14 cellular contexts compared by ENCODE assay signal in genomic region chr16:2277466-2278271, GRCh38. TPM values are rescaled to one million over a fixed set of nuclear protein-coding genes. Genes with fewer than 3 reads are reported as not detected.
DNase-seq lines count a peak whose midpoint lies in the region; ATAC-seq and TF ChIP-seq lines count a peak whose summit lies in the region.
"Had no signal": no experiment of that assay in that cellular context is flagged by ENCODE, and none has a peak within 500 bp of the region (broad histone marks: within the 10 kb centered on the region; RNA-seq: fewer than 3 reads in every experiment).

No MANE protein-coding gene starts in this region.

- no peaks in the 10 kb centered on the region for H3K9me3 ChIP-seq in ascending aorta

- no peaks in the 10 kb centered on the region for H3K27me3 Mint-ChIP-seq in natural killer cell treated with Interleukin-12 subunit alpha and Interleukin-12 subunit beta and Interleukin-15 and Interleukin-18, amount 100 ng/mL, for 72 hours
- no peaks in the 10 kb centered on the region for H3K27me3 Mint-ChIP-seq in natural killer cell (ENCODE audit: low read depth in 2 of 2)
- no peaks in the 10 kb centered on the region for H3K27me3 Mint-ChIP-seq in chondrocyte (ENCODE audit: low read depth)
- no peaks in the 10 kb centered on the region for H3K27me3 Mint-ChIP-seq in neural crest cell (ENCODE audit: low read depth)

- no peaks in the 10 kb centered on the region for H3K36me3 Mint-ChIP-seq in natural killer cell treated with Interleukin-12 subunit alpha and Interleukin-12 subunit beta and Interleukin-15 and Interleukin-18, amount 100 ng/mL, for 72 hours
- H3K36me3 Mint-ChIP-seq in natural killer cell (no peaks in the 10 kb centered on the region), chondrocyte (ENCODE audit: low read depth) (peaks cover 11% of the 10 kb centered on the region), neural crest cell (ENCODE audit: low read depth) (no peaks in the 10 kb centered on the region)
- H3K36me3 Mint-ChIP-seq: CD8-positive, alpha-beta T cell had no signal

- H3K36me3 ChIP-seq in ascending aorta: peaks cover 0 to 42% of the 10 kb centered on the region in 2 donors

- TF ChIP-seq CTCF in natural killer cell (IDR thresholded peaks at IDR 0.05) (no peak), chondrocyte (IDR thresholded peaks at IDR 0.05) (no peak), neural crest cell (conservative IDR thresholded peaks at IDR 0.05) (no peak), dorsolateral prefrontal cortex (IDR thresholded peaks at IDR 0.05 in 54 of 56, conservative IDR thresholded peaks at IDR 0.05 in 2 of 56; ENCODE audit: low read depth in 1 of 56, partially characterized antibody in 56 of 56) (no peak), ascending aorta (IDR thresholded peaks at IDR 0.05) (no peak)

- H3K27ac ChIP-seq in dorsolateral prefrontal cortex (peak overlapping the region in 18 of 59 donors; percentile 1 to 80 (median 54)), ascending aorta (no peak overlapping the region)

- no peaks in the 10 kb centered on the region for H3K9me3 Mint-ChIP-seq in natural killer cell treated with Interleukin-12 subunit alpha and Interleukin-12 subunit beta and Interleukin-15 and Interleukin-18, amount 100 ng/mL, for 72 hours
- H3K9me3 Mint-ChIP-seq in natural killer cell (no peaks in the 10 kb centered on the region), chondrocyte (ENCODE audit: low read depth) (no peaks in the 10 kb centered on the region), neural crest cell (no peaks in the 10 kb centered on the region)
- H3K9me3 Mint-ChIP-seq: CD14-positive monocyte; CD8-positive, alpha-beta T cell had no signal

- no peak for ATAC-seq in natural killer cell treated with Interleukin-12 subunit alpha and Interleukin-12 subunit beta and Interleukin-15 and Interleukin-18, amount 100 ng/mL, for 72 hours
- ATAC-seq in natural killer cell (no peak), HG03025 (IDR thresholded peaks at IDR 0.05; ENCODE audit: low FRiP score, unreplicated experiment) (no peak)
- ATAC-seq: CD8-positive, alpha-beta T cell had no signal

- peak; percentile 51 for DNase-seq in natural killer cell treated with Interleukin-12 subunit alpha and Interleukin-12 subunit beta and Interleukin-15 and Interleukin-18, amount 100 ng/mL, for 72 hours (ENCODE audit: low spot score)
- DNase-seq in natural killer cell: no peak
- DNase-seq in chondrocyte (ENCODE audit: low spot score): peak; percentile 85
- DNase-seq in neural crest cell (ENCODE audit: low read depth, low spot score): no peak
- DNase-seq in dorsolateral prefrontal cortex: no peak
- DNase-seq in ascending aorta (ENCODE audit: low spot score in 2 of 2): no peak
- DNase-seq: CD8-positive, alpha-beta T cell; COR-L47; DND-41; GDM1; HCEC 1CT; IMR-90 had no signal

- H3K4me3 Mint-ChIP-seq in natural killer cell treated with Interleukin-12 subunit alpha and Interleukin-12 subunit beta and Interleukin-15 and Interleukin-18, amount 100 ng/mL, for 72 hours: no peak overlapping the region
- no peak overlapping the region for H3K4me3 Mint-ChIP-seq in natural killer cell
- H3K4me3 Mint-ChIP-seq in chondrocyte (ENCODE audit: unreplicated experiment): no peak overlapping the region
- peak overlapping the region; percentile 23 for H3K4me3 Mint-ChIP-seq in neural crest cell
- H3K4me3 Mint-ChIP-seq: CD8-positive, alpha-beta T cell had no signal

- intact Hi-C loops in natural killer cell (cut with micrococcal nuclease) (no loop called here), dorsolateral prefrontal cortex (cut with DNase I) (no loop called here), ascending aorta (cut with DNase I) (loop anchor here (10.0 kb wide), 1 partner anchor 57 kb away; no protein-coding TSS in a partner anchor)

- no peaks in the 10 kb centered on the region for H3K4me1 Mint-ChIP-seq in natural killer cell treated with Interleukin-12 subunit alpha and Interleukin-12 subunit beta and Interleukin-15 and Interleukin-18, amount 100 ng/mL, for 72 hours (ENCODE audit: low read depth in 2 of 2)
- H3K4me1 Mint-ChIP-seq in natural killer cell (no peaks in the 10 kb centered on the region), chondrocyte (ENCODE audit: low read depth) (peaks cover 2% of the 10 kb centered on the region), neural crest cell (no peaks in the 10 kb centered on the region)

- H3K27me3 ChIP-seq in dorsolateral prefrontal cortex (no peaks in the 10 kb centered on the region), ascending aorta (no peaks in the 10 kb centered on the region)

- H3K4me1 ChIP-seq in ascending aorta: no peaks in the 10 kb centered on the region

- H3K27ac Mint-ChIP-seq in natural killer cell treated with Interleukin-12 subunit alpha and Interleukin-12 subunit beta and Interleukin-15 and Interleukin-18, amount 100 ng/mL, for 72 hours: no peak overlapping the region
- H3K27ac Mint-ChIP-seq in natural killer cell: no peak overlapping the region
- H3K27ac Mint-ChIP-seq in chondrocyte (ENCODE audit: unreplicated experiment): no peak overlapping the region
- H3K27ac Mint-ChIP-seq in neural crest cell (ENCODE audit: unreplicated experiment): no peak overlapping the region
- H3K27ac Mint-ChIP-seq: CD14-positive monocyte; CD8-positive, alpha-beta T cell had no signal

- H3K4me3 ChIP-seq in dorsolateral prefrontal cortex (no peak overlapping the region), ascending aorta (no peak overlapping the region)

RNA-seq across cellular contexts. Expression of gene RNPS1, which starts 9.7 kb away (rescaled TPM):
- 100 to 1,000 TPM; 256 to 334 TPM for total RNA-seq in natural killer cell treated with Interleukin-12 subunit alpha and Interleukin-12 subunit beta and Interleukin-15 and Interleukin-18, amount 100 ng/mL, for 72 hours
- 100 to 1,000 TPM; 269 to 284 (median 273) TPM for total RNA-seq in natural killer cell
- total RNA-seq in chondrocyte: 109 to 122 TPM (median 111 TPM) in 3 replicates
- total RNA-seq in neural crest cell: 390 and 420 TPM in 2 replicates
- 100 to 1,000 TPM; 162 to 285 (median 225) TPM for total RNA-seq in dorsolateral prefrontal cortex
- 134 TPM for total RNA-seq in ascending aorta

RNA-seq across cellular contexts. Expression of gene ECI1, which starts 26.3 kb away (rescaled TPM):
- 10 to 100 TPM; 29.1 to 51.1 TPM for total RNA-seq in natural killer cell treated with Interleukin-12 subunit alpha and Interleukin-12 subunit beta and Interleukin-15 and Interleukin-18, amount 100 ng/mL, for 72 hours
- 10 to 100 TPM; 14.6 to 19.2 (median 19.0) TPM for total RNA-seq in natural killer cell
- 25.5 to 45.4 TPM (median 44.5 TPM) in 3 replicates for total RNA-seq in chondrocyte
- 71.9 and 79.2 TPM in 2 replicates for total RNA-seq in neural crest cell
- 10 to 100 TPM; 24.9 to 65.0 (median 34.8) TPM for total RNA-seq in dorsolateral prefrontal cortex
- total RNA-seq in ascending aorta: 10.9 TPM

RNA-seq across cellular contexts. Expression of gene DNASE1L2, which starts 41.4 kb away (rescaled TPM):
- total RNA-seq in natural killer cell treated with Interleukin-12 subunit alpha and Interleukin-12 subunit beta and Interleukin-15 and Interleukin-18, amount 100 ng/mL, for 72 hours: 1 to 10 TPM in 1 of 2 donors, under 1 TPM in 1; 0.88 to 3.5 TPM
- total RNA-seq in natural killer cell (1 to 10 TPM in 1 of 3 donors, under 1 TPM in 2; 0.19 to 1.4 (median 0.77) TPM), chondrocyte (0.97 to 1.6 TPM (median 1.2 TPM) in 3 replicates), neural crest cell (1.6 and 2.6 TPM in 2 replicates), dorsolateral prefrontal cortex (10 to 100 TPM in 40 of 120 experiments, 1 to 10 TPM in 80; 2.9 to 21.6 (median 8.2) TPM), ascending aorta (not detected)

RNA-seq across cellular contexts. Expression of gene E4F1, which starts 54.3 kb away (rescaled TPM):
- 10 to 100 TPM; 27.5 to 51.8 TPM for total RNA-seq in natural killer cell treated with Interleukin-12 subunit alpha and Interleukin-12 subunit beta and Interleukin-15 and Interleukin-18, amount 100 ng/mL, for 72 hours
- total RNA-seq in natural killer cell (10 to 100 TPM; 43.6 to 45.7 (median 45.7) TPM), chondrocyte (18.7 to 25.7 TPM (median 20.7 TPM) in 3 replicates), neural crest cell (37.5 and 38.9 TPM in 2 replicates), dorsolateral prefrontal cortex (10 to 100 TPM; 22.7 to 49.6 (median 30.9) TPM), ascending aorta (39.7 TPM)

Comparison
In these comparisons a context has a peak if more than half of its experiments do, and no peak if none do; other contexts are left out.
1. DNase-seq: peak in natural killer cell treated with Interleukin-12 subunit alpha and Interleukin-12 subunit beta and Interleukin-15 and Interleukin-18, amount 100 ng/mL, for 72 hours (single experiment) and chondrocyte (single experiment); none in natural killer cell (single experiment), neural crest cell (single experiment), dorsolateral prefrontal cortex (0 of 10) and ascending aorta (0 of 2).